ENCODE assay signal across 2 cellular contexts in the genomic region with DNA sequence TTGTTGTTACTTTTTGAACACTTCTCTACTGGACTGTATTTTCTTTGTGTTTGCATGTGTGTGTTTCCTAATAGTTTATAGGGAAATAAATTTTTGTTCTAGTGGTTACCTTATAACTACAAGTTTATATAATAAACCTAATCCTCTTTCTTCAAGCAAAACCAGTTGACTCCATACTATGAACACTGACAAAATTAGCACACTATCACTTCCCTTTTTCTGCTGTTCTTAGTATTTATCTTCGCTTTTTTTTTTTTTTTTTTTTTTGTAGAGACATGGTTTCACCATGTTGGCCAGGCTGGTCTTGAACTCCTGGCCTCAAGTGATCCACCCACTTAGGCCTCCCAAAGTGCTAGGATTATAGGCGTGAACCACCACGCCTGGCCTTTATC.
TF ChIP-seq lines count a peak whose summit lies in the region.

No MANE protein-coding gene starts in this region.

TF ChIP-seq in SK-N-SH, 30 proteins besides CTCF, POLR2A, EP300 and RAD21 (continued from another document):
- TF ChIP-seq GABPA (IDR thresholded peaks at IDR 0.05; ENCODE audit: low read depth): no peak
- no peak for TF ChIP-seq FOSL2 (IDR thresholded peaks at IDR 0.05; ENCODE audit: borderline replicate concordance, low read depth)

TF ChIP-seq in SK-N-SH treated with all-trans-retinoic acid at 6 μM for 48 hours, 23 proteins besides CTCF, POLR2A, EP300 and RAD21:
- TF ChIP-seq, protein P1, sequence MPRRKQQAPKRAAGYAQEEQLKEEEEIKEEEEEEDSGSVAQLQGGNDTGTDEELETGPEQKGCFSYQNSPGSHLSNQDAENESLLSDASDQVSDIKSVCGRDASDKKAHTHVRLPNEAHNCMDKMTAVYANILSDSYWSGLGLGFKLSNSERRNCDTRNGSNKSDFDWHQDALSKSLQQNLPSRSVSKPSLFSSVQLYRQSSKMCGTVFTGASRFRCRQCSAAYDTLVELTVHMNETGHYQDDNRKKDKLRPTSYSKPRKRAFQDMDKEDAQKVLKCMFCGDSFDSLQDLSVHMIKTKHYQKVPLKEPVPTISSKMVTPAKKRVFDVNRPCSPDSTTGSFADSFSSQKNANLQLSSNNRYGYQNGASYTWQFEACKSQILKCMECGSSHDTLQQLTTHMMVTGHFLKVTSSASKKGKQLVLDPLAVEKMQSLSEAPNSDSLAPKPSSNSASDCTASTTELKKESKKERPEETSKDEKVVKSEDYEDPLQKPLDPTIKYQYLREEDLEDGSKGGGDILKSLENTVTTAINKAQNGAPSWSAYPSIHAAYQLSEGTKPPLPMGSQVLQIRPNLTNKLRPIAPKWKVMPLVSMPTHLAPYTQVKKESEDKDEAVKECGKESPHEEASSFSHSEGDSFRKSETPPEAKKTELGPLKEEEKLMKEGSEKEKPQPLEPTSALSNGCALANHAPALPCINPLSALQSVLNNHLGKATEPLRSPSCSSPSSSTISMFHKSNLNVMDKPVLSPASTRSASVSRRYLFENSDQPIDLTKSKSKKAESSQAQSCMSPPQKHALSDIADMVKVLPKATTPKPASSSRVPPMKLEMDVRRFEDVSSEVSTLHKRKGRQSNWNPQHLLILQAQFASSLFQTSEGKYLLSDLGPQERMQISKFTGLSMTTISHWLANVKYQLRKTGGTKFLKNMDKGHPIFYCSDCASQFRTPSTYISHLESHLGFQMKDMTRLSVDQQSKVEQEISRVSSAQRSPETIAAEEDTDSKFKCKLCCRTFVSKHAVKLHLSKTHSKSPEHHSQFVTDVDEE (CRISPR knock-in tag; IDR thresholded peaks at IDR 0.05): no peak
- TF ChIP-seq SNAI2 (CRISPR knock-in tag; IDR thresholded peaks at IDR 0.05) (no peak), ISL1 (CRISPR knock-in tag; IDR thresholded peaks at IDR 0.05) (no peak), BACH2 (CRISPR knock-in tag; IDR thresholded peaks at IDR 0.05; ENCODE audit: borderline replicate concordance) (no peak), CSDC2 (CRISPR knock-in tag; IDR thresholded peaks at IDR 0.05) (no peak), RARB (CRISPR knock-in tag; IDR thresholded peaks at IDR 0.05) (no peak), ARNTL (CRISPR knock-in tag; IDR thresholded peaks at IDR 0.05; ENCODE audit: borderline replicate concordance, low read depth) (no peak), ESRRG (CRISPR knock-in tag; IDR thresholded peaks at IDR 0.05) (no peak), TOX (CRISPR knock-in tag; IDR thresholded peaks at IDR 0.05; ENCODE audit: borderline replicate concordance) (no peak), ZNF565 (CRISPR knock-in tag; conservative IDR thresholded peaks at IDR 0.05; ENCODE audit: low read depth) (no peak), ZFP30 (CRISPR knock-in tag; IDR thresholded peaks at IDR 0.05) (no peak), ZC3H10 (CRISPR knock-in tag; IDR thresholded peaks at IDR 0.05) (no peak), GLIS3 (CRISPR knock-in tag; IDR thresholded peaks at IDR 0.05) (no peak), ZFP3 (CRISPR knock-in tag; IDR thresholded peaks at IDR 0.05) (no peak)
- TF ChIP-seq, protein P2, sequence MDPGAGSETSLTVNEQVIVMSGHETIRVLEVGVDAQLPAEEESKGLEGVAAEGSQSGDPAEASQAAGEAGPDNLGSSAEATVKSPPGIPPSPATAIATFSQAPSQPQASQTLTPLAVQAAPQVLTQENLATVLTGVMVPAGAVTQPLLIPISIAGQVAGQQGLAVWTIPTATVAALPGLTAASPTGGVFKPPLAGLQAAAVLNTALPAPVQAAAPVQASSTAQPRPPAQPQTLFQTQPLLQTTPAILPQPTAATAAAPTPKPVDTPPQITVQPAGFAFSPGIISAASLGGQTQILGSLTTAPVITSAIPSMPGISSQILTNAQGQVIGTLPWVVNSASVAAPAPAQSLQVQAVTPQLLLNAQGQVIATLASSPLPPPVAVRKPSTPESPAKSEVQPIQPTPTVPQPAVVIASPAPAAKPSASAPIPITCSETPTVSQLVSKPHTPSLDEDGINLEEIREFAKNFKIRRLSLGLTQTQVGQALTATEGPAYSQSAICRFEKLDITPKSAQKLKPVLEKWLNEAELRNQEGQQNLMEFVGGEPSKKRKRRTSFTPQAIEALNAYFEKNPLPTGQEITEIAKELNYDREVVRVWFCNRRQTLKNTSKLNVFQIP (CRISPR knock-in tag; IDR thresholded peaks at IDR 0.05; ENCODE audit: borderline replicate concordance, low read depth): no peak
- TF ChIP-seq, protein P3, sequence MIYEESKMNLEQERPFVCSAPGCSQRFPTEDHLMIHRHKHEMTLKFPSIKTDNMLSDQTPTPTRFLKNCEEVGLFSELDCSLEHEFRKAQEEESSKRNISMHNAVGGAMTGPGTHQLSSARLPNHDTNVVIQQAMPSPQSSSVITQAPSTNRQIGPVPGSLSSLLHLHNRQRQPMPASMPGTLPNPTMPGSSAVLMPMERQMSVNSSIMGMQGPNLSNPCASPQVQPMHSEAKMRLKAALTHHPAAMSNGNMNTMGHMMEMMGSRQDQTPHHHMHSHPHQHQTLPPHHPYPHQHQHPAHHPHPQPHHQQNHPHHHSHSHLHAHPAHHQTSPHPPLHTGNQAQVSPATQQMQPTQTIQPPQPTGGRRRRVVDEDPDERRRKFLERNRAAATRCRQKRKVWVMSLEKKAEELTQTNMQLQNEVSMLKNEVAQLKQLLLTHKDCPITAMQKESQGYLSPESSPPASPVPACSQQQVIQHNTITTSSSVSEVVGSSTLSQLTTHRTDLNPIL (CRISPR knock-in tag; IDR thresholded peaks at IDR 0.05; ENCODE audit: low read depth): no peak
- TF ChIP-seq, protein P4, sequence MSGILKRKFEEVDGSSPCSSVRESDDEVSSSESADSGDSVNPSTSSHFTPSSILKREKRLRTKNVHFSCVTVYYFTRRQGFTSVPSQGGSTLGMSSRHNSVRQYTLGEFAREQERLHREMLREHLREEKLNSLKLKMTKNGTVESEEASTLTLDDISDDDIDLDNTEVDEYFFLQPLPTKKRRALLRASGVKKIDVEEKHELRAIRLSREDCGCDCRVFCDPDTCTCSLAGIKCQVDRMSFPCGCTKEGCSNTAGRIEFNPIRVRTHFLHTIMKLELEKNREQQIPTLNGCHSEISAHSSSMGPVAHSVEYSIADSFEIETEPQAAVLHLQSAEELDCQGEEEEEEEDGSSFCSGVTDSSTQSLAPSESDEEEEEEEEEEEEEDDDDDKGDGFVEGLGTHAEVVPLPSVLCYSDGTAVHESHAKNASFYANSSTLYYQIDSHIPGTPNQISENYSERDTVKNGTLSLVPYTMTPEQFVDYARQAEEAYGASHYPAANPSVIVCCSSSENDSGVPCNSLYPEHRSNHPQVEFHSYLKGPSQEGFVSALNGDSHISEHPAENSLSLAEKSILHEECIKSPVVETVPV (CRISPR knock-in tag; IDR thresholded peaks at IDR 0.05): no peak
